20 cellular contexts compared by ENCODE assay signal in the genomic region with DNA sequence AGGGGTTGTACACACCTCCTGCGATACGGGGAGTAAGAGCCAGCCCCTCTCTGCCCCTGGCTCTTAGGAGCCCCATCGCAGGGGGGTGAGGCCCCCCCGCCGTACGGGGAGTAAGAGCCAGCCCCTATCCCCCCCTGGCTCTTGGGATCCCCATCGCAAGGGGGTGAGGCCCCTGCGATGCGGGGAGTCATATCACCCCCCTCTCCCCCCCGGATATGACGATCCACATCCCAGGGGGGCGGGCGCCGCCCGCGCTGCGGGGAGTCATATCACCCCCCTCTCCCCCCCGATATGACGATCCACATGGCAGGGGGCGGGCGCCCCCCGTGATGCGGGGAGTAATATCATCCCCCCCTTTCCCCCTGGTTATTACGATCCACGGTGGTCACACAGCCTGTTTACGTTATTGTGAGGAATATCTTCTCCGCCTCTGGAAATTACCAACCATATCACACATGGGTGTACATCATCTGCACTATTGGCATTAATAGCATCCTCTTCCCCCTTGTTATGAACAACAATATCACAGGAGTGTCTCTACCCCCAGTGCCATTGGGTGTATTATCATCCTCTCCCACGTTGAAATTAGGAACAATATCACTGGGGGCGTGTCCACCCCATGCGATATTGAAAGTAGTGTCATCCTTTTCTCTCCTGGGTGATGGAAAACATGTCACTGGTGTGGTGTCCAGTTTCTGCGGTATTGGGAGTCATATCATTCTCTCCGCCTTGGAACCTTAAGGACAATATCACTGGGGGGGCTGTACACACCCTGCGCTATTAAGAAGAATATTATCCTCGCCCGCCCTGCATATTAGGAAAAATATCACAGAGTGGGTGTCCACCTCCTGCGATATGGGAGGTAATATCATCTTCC. TPM values are rescaled to one million over a fixed set of nuclear protein-coding genes. Genes with fewer than 3 reads are reported as not detected.
DNase-seq lines count a peak whose midpoint lies in the region; ATAC-seq and TF ChIP-seq lines count a peak whose summit lies in the region.
"Had no signal": no experiment of that assay in that cellular context is flagged by ENCODE, and none has a peak within 500 bp of the region (broad histone marks: within the 10 kb centered on the region; RNA-seq: fewer than 3 reads in every experiment).

No MANE protein-coding gene starts in this region.

- H3K27ac ChIP-seq in SK-N-SH (ENCODE audit: low read depth in 2 of 2, low read length in 1 of 2) = no peak overlapping the region
- H3K27ac ChIP-seq in suprapubic skin = no peak overlapping the region
- H3K27ac ChIP-seq: GM23248, HL-60, RWPE1 had no signal

- DNase-seq in NOMO-1 treated with DMSO at 0.1 percent for 48 hours (lab: John Stamatoyannopoulos, UW; ENCODE audit: unreplicated experiment) (peak; percentile 16), NOMO-1 treated with dmso at 0.1 percent for 144 hours (lab: John Stamatoyannopoulos, UW; ENCODE audit: unreplicated experiment) (no peak), SK-N-SH (peak; percentile 25), suprapubic skin (ENCODE audit: low spot score in 2 of 2) (no peak), type B pancreatic cell (ENCODE audit: extremely low spot score, unreplicated experiment) (no peak)
- peak; percentile 47 for DNase-seq in activated naive CD8-positive, alpha-beta T cell treated with anti-CD3 and anti-CD28 coated beads, Interleukin-2, amount 10 ng/mL, durations not matched to agents 7 days and 5 days
- DNase-seq in activated naive CD8-positive, alpha-beta T cell treated with anti-CD3 and anti-CD28 coated beads for 36 hours = no peak
- DNase-seq in stimulated activated effector memory CD8-positive, alpha-beta T cell treated with anti-CD3 and anti-CD28 coated beads, Interleukin-12 subunit alpha, Interleukin-12 subunit beta, amount 100 ng/mL, for 72 hours (ENCODE audit: low spot score in 2 of 2) = peak in 1 of 2 donors; percentile 62
- DNase-seq: DMS 273 treated with DMSO at 0.1 percent for 48 hours, GM23248, HCEC 1CT, NCI-H1048, NCI-H146, NCI-H2107, NCI-H2227 treated with DMSO at 0.1 percent for 48 hours, PC-3 had no signal

- H3K4me3 Mint-ChIP-seq in activated naive CD8-positive, alpha-beta T cell treated with anti-CD3 and anti-CD28 coated beads, Interleukin-2, amount 10 ng/mL, durations not matched to agents 7 days and 5 days = no peak overlapping the region
- H3K4me3 Mint-ChIP-seq in activated naive CD8-positive, alpha-beta T cell treated with anti-CD3 and anti-CD28 coated beads for 36 hours = no peak overlapping the region
- H3K4me3 Mint-ChIP-seq in stimulated activated effector memory CD8-positive, alpha-beta T cell treated with anti-CD3 and anti-CD28 coated beads, Interleukin-12 subunit alpha, Interleukin-12 subunit beta, amount 100 ng/mL, for 72 hours = no peak overlapping the region
- no peak overlapping the region for H3K4me3 Mint-ChIP-seq in type B pancreatic cell
- H3K4me3 Mint-ChIP-seq: CD14-positive monocyte, IgD-negative memory B cell had no signal

- H3K4me1 Mint-ChIP-seq in activated naive CD8-positive, alpha-beta T cell treated with anti-CD3 and anti-CD28 coated beads, Interleukin-2, amount 10 ng/mL, durations not matched to agents 7 days and 5 days = no peaks in the 10 kb centered on the region
- H3K4me1 Mint-ChIP-seq in activated naive CD8-positive, alpha-beta T cell treated with anti-CD3 and anti-CD28 coated beads for 36 hours = no peaks in the 10 kb centered on the region
- no peaks in the 10 kb centered on the region for H3K4me1 Mint-ChIP-seq in stimulated activated effector memory CD8-positive, alpha-beta T cell treated with anti-CD3 and anti-CD28 coated beads, Interleukin-12 subunit alpha, Interleukin-12 subunit beta, amount 100 ng/mL, for 72 hours
- H3K4me1 Mint-ChIP-seq in type B pancreatic cell (ENCODE audit: unreplicated experiment) = no peaks in the 10 kb centered on the region
- H3K4me1 Mint-ChIP-seq: IgD-negative memory B cell had no signal

- no peaks in the 10 kb centered on the region for H3K79me2 ChIP-seq in SK-N-SH (ENCODE audit: insufficient read depth)

- no peak for TF ChIP-seq POLR2A in suprapubic skin (IDR thresholded peaks at IDR 0.05)

- no peaks in the 10 kb centered on the region for H4K20me1 ChIP-seq in SK-N-SH (ENCODE audit: insufficient read depth)

- H3K9me3 ChIP-seq in SK-N-SH = no peaks in the 10 kb centered on the region
- H3K9me3 ChIP-seq in suprapubic skin = no peaks in the 10 kb centered on the region

- POLR2A ChIA-PET in activated naive CD8-positive, alpha-beta T cell treated with anti-CD3 and anti-CD28 coated beads, Interleukin-2, amount 10 ng/mL, durations not matched to agents 7 days and 5 days (lab: Charles Lee) = no interaction called here
- POLR2A ChIA-PET in SK-N-SH (lab: Yijun Ruan, JAX) = no interaction called here

- 22% methylated on average over 23 of the region's 36 CpGs for WGBS in SK-N-SH (ENCODE audit: low lambda C conversion rate)
- WGBS in suprapubic skin = 83% methylated on average over 15 of the region's 36 CpGs

- H3K27me3 ChIP-seq in SK-N-SH (ENCODE audit: insufficient read depth) (peaks cover 9% of the 10 kb centered on the region; the same call in 1 of the 2 replicates), suprapubic skin (peaks cover 21% of the 10 kb centered on the region)

- H2AFZ ChIP-seq in SK-N-SH (ENCODE audit: low read depth) = peak overlapping the region; percentile 78; the same call in 1 of the 2 replicates
- H2AFZ ChIP-seq: GM23248 had no signal

- no peaks in the 10 kb centered on the region for H3K36me3 Mint-ChIP-seq in activated naive CD8-positive, alpha-beta T cell treated with anti-CD3 and anti-CD28 coated beads, Interleukin-2, amount 10 ng/mL, durations not matched to agents 7 days and 5 days
- H3K36me3 Mint-ChIP-seq in activated naive CD8-positive, alpha-beta T cell treated with anti-CD3 and anti-CD28 coated beads for 36 hours = no peaks in the 10 kb centered on the region
- no peaks in the 10 kb centered on the region for H3K36me3 Mint-ChIP-seq in stimulated activated effector memory CD8-positive, alpha-beta T cell treated with anti-CD3 and anti-CD28 coated beads, Interleukin-12 subunit alpha, Interleukin-12 subunit beta, amount 100 ng/mL, for 72 hours
- no peaks in the 10 kb centered on the region for H3K36me3 Mint-ChIP-seq in type B pancreatic cell
- H3K36me3 Mint-ChIP-seq: IgD-negative memory B cell had no signal

- no peaks in the 10 kb centered on the region for H3K9me2 ChIP-seq in SK-N-SH

- peak overlapping the region; percentile 74 for H3K4me2 ChIP-seq in SK-N-SH

- H3K36me3 ChIP-seq in SK-N-SH (replicated peaks in 1 of 2; ENCODE audit: control insufficient read depth in 1 of 2, insufficient read depth in 2 of 2, low read length in 1 of 2) = no peaks in the 10 kb centered on the region
- no peaks in the 10 kb centered on the region for H3K36me3 ChIP-seq in suprapubic skin

- no peak for TF ChIP-seq EP300 in SK-N-SH (IDR thresholded peaks at IDR 0.05; ENCODE audit: borderline replicate concordance in 1 of 2, low read depth in 1 of 2, low read length in 1 of 2)
- no peak for TF ChIP-seq EP300 in suprapubic skin (IDR thresholded peaks at IDR 0.05)

- no peaks in the 10 kb centered on the region; a peak in 1 of 4 replicates for H3K4me1 ChIP-seq in SK-N-SH (ENCODE audit: control insufficient read depth in 1 of 2, insufficient read depth in 2 of 2, low read depth in 1 of 2, low read length in 1 of 2)
- no peaks in the 10 kb centered on the region for H3K4me1 ChIP-seq in suprapubic skin

- no peaks in the 10 kb centered on the region for H3F3A ChIP-seq in SK-N-SH (replicated peaks; ENCODE audit: insufficient read depth)

- no peak overlapping the region for H3K9ac ChIP-seq in SK-N-SH
- H3K9ac ChIP-seq: GM23248 had no signal

- CTCF ChIA-PET in SK-N-SH (lab: Yijun Ruan, JAX) = no interaction called here

- TF ChIP-seq CTCF in SK-N-SH (IDR thresholded peaks at IDR 0.05) (no peak), suprapubic skin (IDR thresholded peaks at IDR 0.05) (no peak), type B pancreatic cell (conservative IDR thresholded peaks at IDR 0.05) (no peak)

- H3K27ac Mint-ChIP-seq in activated naive CD8-positive, alpha-beta T cell treated with anti-CD3 and anti-CD28 coated beads, Interleukin-2, amount 10 ng/mL, durations not matched to agents 7 days and 5 days = no peak overlapping the region
- no peak overlapping the region for H3K27ac Mint-ChIP-seq in activated naive CD8-positive, alpha-beta T cell treated with anti-CD3 and anti-CD28 coated beads for 36 hours
- H3K27ac Mint-ChIP-seq in stimulated activated effector memory CD8-positive, alpha-beta T cell treated with anti-CD3 and anti-CD28 coated beads, Interleukin-12 subunit alpha, Interleukin-12 subunit beta, amount 100 ng/mL, for 72 hours = no peak overlapping the region
- H3K27ac Mint-ChIP-seq in type B pancreatic cell = no peak overlapping the region
- H3K27ac Mint-ChIP-seq: CD14-positive monocyte, IgD-negative memory B cell had no signal

- H3K27me3 Mint-ChIP-seq in activated naive CD8-positive, alpha-beta T cell treated with anti-CD3 and anti-CD28 coated beads, Interleukin-2, amount 10 ng/mL, durations not matched to agents 7 days and 5 days = no peaks in the 10 kb centered on the region
- H3K27me3 Mint-ChIP-seq in activated naive CD8-positive, alpha-beta T cell treated with anti-CD3 and anti-CD28 coated beads for 36 hours = peaks cover 8% of the 10 kb centered on the region
- peaks cover 30% of the 10 kb centered on the region for H3K27me3 Mint-ChIP-seq in type B pancreatic cell

- ATAC-seq in activated naive CD8-positive, alpha-beta T cell treated with anti-CD3 and anti-CD28 coated beads, Interleukin-2, amount 10 ng/mL, durations not matched to agents 7 days and 5 days (ENCODE audit: low read depth) = peak; percentile 72
- peak; percentile 28 for ATAC-seq in stimulated activated effector memory CD8-positive, alpha-beta T cell treated with anti-CD3 and anti-CD28 coated beads, Interleukin-12 subunit alpha, Interleukin-12 subunit beta, amount 100 ng/mL, for 72 hours
- ATAC-seq: PC-3 had no signal

- TF ChIP-seq RAD21 in SK-N-SH (IDR thresholded peaks at IDR 0.05; ENCODE audit: low read length) = no peak

- no peaks in the 10 kb centered on the region for H3K9me3 Mint-ChIP-seq in activated naive CD8-positive, alpha-beta T cell treated with anti-CD3 and anti-CD28 coated beads, Interleukin-2, amount 10 ng/mL, durations not matched to agents 7 days and 5 days
- no peaks in the 10 kb centered on the region for H3K9me3 Mint-ChIP-seq in activated naive CD8-positive, alpha-beta T cell treated with anti-CD3 and anti-CD28 coated beads for 36 hours
- no peaks in the 10 kb centered on the region for H3K9me3 Mint-ChIP-seq in stimulated activated effector memory CD8-positive, alpha-beta T cell treated with anti-CD3 and anti-CD28 coated beads, Interleukin-12 subunit alpha, Interleukin-12 subunit beta, amount 100 ng/mL, for 72 hours
- no peaks in the 10 kb centered on the region for H3K9me3 Mint-ChIP-seq in type B pancreatic cell
- H3K9me3 Mint-ChIP-seq: IgD-negative memory B cell had no signal

- H3K4me3 ChIP-seq in SK-N-SH (ENCODE audit: low read depth in 2 of 2, low read length in 1 of 2) (peak overlapping the region; percentile 46 to 58), suprapubic skin (no peak overlapping the region)
- H3K4me3 ChIP-seq: GM23248 had no signal

RNA-seq across cellular contexts. Expression of a gene that starts 24.7 kb away (rescaled TPM):
- 10 to 100 TPM; 87.1 to 93.3 TPM for total RNA-seq in activated naive CD8-positive, alpha-beta T cell treated with anti-CD3 and anti-CD28 coated beads, Interleukin-2, amount 10 ng/mL, durations not matched to agents 7 days and 5 days
- total RNA-seq in activated naive CD8-positive, alpha-beta T cell treated with anti-CD3 and anti-CD28 coated beads for 36 hours = 10 to 100 TPM; 55.6 to 62.1 TPM
- 74.8 and 83.6 TPM in 2 replicates for polyA plus RNA-seq in SK-N-SH (2012; rRNA removed)
- polyA plus RNA-seq in SK-N-SH (2012; cell fraction: cytosol; rRNA removed) = 53.9 and 61.5 TPM in 2 replicates
- polyA plus RNA-seq in SK-N-SH (2012; cell fraction: nucleus; rRNA removed) = 142 and 172 TPM in 2 replicates
- total RNA-seq in suprapubic skin (100 to 1,000 TPM; 122 to 233 (median 153) TPM), type B pancreatic cell (ENCODE audit: low replicate concordance) (102 and 139 TPM in 2 replicates)

RNA-seq across cellular contexts. Expression of a gene that starts 49.1 kb away (rescaled TPM):
- 10 to 100 TPM; 51.7 to 55.5 TPM for total RNA-seq in activated naive CD8-positive, alpha-beta T cell treated with anti-CD3 and anti-CD28 coated beads, Interleukin-2, amount 10 ng/mL, durations not matched to agents 7 days and 5 days
- 10 to 100 TPM; 81.6 to 87.2 TPM for total RNA-seq in activated naive CD8-positive, alpha-beta T cell treated with anti-CD3 and anti-CD28 coated beads for 36 hours
- polyA plus RNA-seq in SK-N-SH (2012; rRNA removed) = 44.3 and 58.7 TPM in 2 replicates
- 38.7 and 48.7 TPM in 2 replicates for polyA plus RNA-seq in SK-N-SH (2012; cell fraction: cytosol; rRNA removed)
- polyA plus RNA-seq in SK-N-SH (2012; cell fraction: nucleus; rRNA removed) = 50.8 and 58.9 TPM in 2 replicates
- total RNA-seq in suprapubic skin (10 to 100 TPM; 19.7 to 31.0 (median 26.8) TPM), type B pancreatic cell (ENCODE audit: low replicate concordance) (46.1 and 50.0 TPM in 2 replicates)

Comparison
In these comparisons a context has a peak if more than half of its experiments do, and no peak if none do; other contexts are left out.
1. DNase-seq: peak in NOMO-1 treated with DMSO at 0.1 percent for 48 hours (single experiment), activated naive CD8-positive, alpha-beta T cell treated with anti-CD3 and anti-CD28 coated beads, Interleukin-2, amount 10 ng/mL, durations not matched to agents 7 days and 5 days (single experiment) and SK-N-SH (single experiment); none in NOMO-1 treated with dmso at 0.1 percent for 144 hours (single experiment), activated naive CD8-positive, alpha-beta T cell treated with anti-CD3 and anti-CD28 coated beads for 36 hours (single experiment), suprapubic skin (0 of 2) and type B pancreatic cell (single experiment).